15 cellular contexts compared by ENCODE assay signal in genomic region chr5:168324864-168325615, GRCh38. TPM values are rescaled to one million over a fixed set of nuclear protein-coding genes. Genes with fewer than 3 reads are reported as not detected.
DNase-seq lines count a peak whose midpoint lies in the region; ATAC-seq and TF ChIP-seq lines count a peak whose summit lies in the region.
"Had no signal": no experiment of that assay in that cellular context is flagged by ENCODE, and none has a peak within 500 bp of the region (broad histone marks: within the 10 kb centered on the region; RNA-seq: fewer than 3 reads in every experiment).

No MANE protein-coding gene starts in this region.

- H3K4me1 ChIP-seq in IMR-90 (ENCODE audit: control insufficient read depth, insufficient read depth, low read length): peaks cover 26% of the 10 kb centered on the region
- peaks cover 31% of the 10 kb centered on the region for H3K4me1 ChIP-seq in mammary epithelial cell (ENCODE audit: insufficient read depth, low read length)
- peaks cover 11% of the 10 kb centered on the region for H3K4me1 ChIP-seq in lower lobe of right lung

- BruUV-seq in IMR-90 (replicated peaks; lab: Mats Ljungman, UMichigan): no TSS peak
- BruUV-seq in mammary epithelial cell (replicated peaks; lab: Mats Ljungman, UMichigan): no TSS peak

- H3K18ac ChIP-seq in IMR-90 (ENCODE audit: low read depth, low read length): peak overlapping the region; percentile 42; the same call in 1 of the 2 replicates

- H2AK9ac ChIP-seq in IMR-90 (replicated peaks; ENCODE audit: low read depth, low read length, poor library complexity): peak overlapping the region; percentile 12

- H3K9ac ChIP-seq in IMR-90 (ENCODE audit: low read depth, low read length) (no peak overlapping the region), mammary epithelial cell (ENCODE audit: insufficient read depth, low read length) (no peak overlapping the region)

- H2BK120ac ChIP-seq in IMR-90 (ENCODE audit: low read depth, low read length): peak overlapping the region; percentile 70

- H4K20me1 ChIP-seq in IMR-90 (ENCODE audit: insufficient read depth, low read length) (no peaks in the 10 kb centered on the region), mammary epithelial cell (ENCODE audit: insufficient read depth, low read length) (no peaks in the 10 kb centered on the region)

- peak overlapping the region; percentile 1; the same call in 1 of the 2 replicates for H3K4ac ChIP-seq in IMR-90 (ENCODE audit: low read depth, low read length)

- H3K9me3 ChIP-seq in IMR-90 (ENCODE audit: control insufficient read depth, insufficient read depth, low read length) (no peaks in the 10 kb centered on the region), mammary epithelial cell (replicated peaks; ENCODE audit: insufficient read depth, low read length) (no peaks in the 10 kb centered on the region), lower lobe of right lung (no peaks in the 10 kb centered on the region)
- H3K9me3 ChIP-seq: thyroid gland had no signal

- H3K79me2 ChIP-seq in mammary epithelial cell (ENCODE audit: insufficient read depth, low read length): peaks cover 47% of the 10 kb centered on the region

- H3K36me3 ChIP-seq in IMR-90 (ENCODE audit: control insufficient read depth, insufficient read depth, low read length): no peaks in the 10 kb centered on the region
- H3K36me3 ChIP-seq in mammary epithelial cell (ENCODE audit: insufficient read depth, low read length): no peaks in the 10 kb centered on the region
- H3K36me3 ChIP-seq in lower lobe of right lung: no peaks in the 10 kb centered on the region
- H3K36me3 ChIP-seq: thyroid gland had no signal

- H2AK5ac ChIP-seq in IMR-90 (ENCODE audit: low read depth, low read length): peak overlapping the region; percentile 22

- no peak overlapping the region for H3K56ac ChIP-seq in IMR-90 (ENCODE audit: extremely low read depth, insufficient read depth, low read length)

- H2AFZ ChIP-seq in IMR-90 (replicated peaks; ENCODE audit: low read length, poor library complexity): no peak overlapping the region
- H2AFZ ChIP-seq in mammary epithelial cell (ENCODE audit: low read depth, low read length): no peak overlapping the region

- in situ Hi-C loops in IMR-90 (cut with MboI; ENCODE audit: low sequenced_read_pairs) (no loop called here), mammary epithelial cell (cut with MboI; ENCODE audit: low sequenced_read_pairs in 2 of 2) (no loop called here)

- H3K9me1 ChIP-seq in IMR-90 (ENCODE audit: insufficient read depth, low read length): peaks cover 20% of the 10 kb centered on the region

- H3K27me3 ChIP-seq in IMR-90 (ENCODE audit: control insufficient read depth, insufficient read depth, low read length) (no peaks in the 10 kb centered on the region), mammary epithelial cell (ENCODE audit: insufficient read depth, low read length) (no peaks in the 10 kb centered on the region), lower lobe of right lung (ENCODE audit: low read depth) (no peaks in the 10 kb centered on the region)
- H3K27me3 ChIP-seq: thyroid gland had no signal

- H3K79me1 ChIP-seq in IMR-90 (ENCODE audit: low read depth in 1 of 2, low read length in 2 of 2): peaks cover 14 to 29% of the 10 kb centered on the region in 2 experiments

- no peak overlapping the region for H4K8ac ChIP-seq in IMR-90 (ENCODE audit: low read depth in 2 of 2, low read length in 2 of 2)

- no peak for TF ChIP-seq CTCF in C4-2B (conservative IDR thresholded peaks at IDR 0.05)
- no peak for TF ChIP-seq CTCF in IMR-90 (conservative IDR thresholded peaks at IDR 0.05; ENCODE audit: low read depth, low read length)
- TF ChIP-seq CTCF in mammary epithelial cell (conservative IDR thresholded peaks at IDR 0.05 in 1 of 2, IDR thresholded peaks at IDR 0.05 in 1 of 2; ENCODE audit: extremely low read depth in 1 of 2, insufficient read depth in 1 of 2, low read depth in 1 of 2, low read length in 2 of 2): peak in 1 of 2 donors; percentile 5
- TF ChIP-seq CTCF in lower lobe of right lung (IDR thresholded peaks at IDR 0.05): no peak

- CTCF ChIA-PET in IMR-90 (lab: Yijun Ruan, JAX) (interaction anchor here (0.6 to 0.8 kb wide), 3 partner anchors 57 to 184 kb away, joined by 3 to 4 read pairs (median 3); no protein-coding TSS in a partner anchor), mammary epithelial cell (lab: Charles Lee; ENCODE audit: low non-redundant PET) (interaction anchor here (0.6 to 0.8 kb wide), 4 partner anchors 29 to 97 kb away, joined by 3 to 8 read pairs (median 4); partner anchors contain the start of gene WWC1)

- ATAC-seq in IMR-90 (ENCODE audit: low read depth) (peak; percentile 35; the same call in 1 of the 2 replicates), lower lobe of right lung (peak; percentile 48 to 59), GM21526 (IDR thresholded peaks at IDR 0.05; ENCODE audit: low FRiP score, unreplicated experiment) (no peak)

- peak overlapping the region; percentile 25; the same call in 1 of the 2 replicates for H4K5ac ChIP-seq in IMR-90 (ENCODE audit: low read depth, low read length)

- H3K23ac ChIP-seq in IMR-90 (ENCODE audit: low read depth, low read length): no peak overlapping the region

- H2BK15ac ChIP-seq in IMR-90 (ENCODE audit: low read depth, low read length): peak overlapping the region; percentile 0; the same call in 1 of the 3 replicates

- no peak overlapping the region for H2BK5ac ChIP-seq in IMR-90 (ENCODE audit: low read depth, low read length, poor library complexity, severe bottlenecking)

- TF ChIP-seq RAD21 in IMR-90 (IDR thresholded peaks at IDR 0.05; ENCODE audit: low read length): no peak

- no peak for TF ChIP-seq POLR2A in IMR-90 (IDR thresholded peaks at IDR 0.05; ENCODE audit: low read depth, low read length)

- 100% methylated on average over 1 of the region's 5 CpGs; no CpG with 5 or more reads in 1 of the 2 experiments for WGBS in IMR-90 (ENCODE audit: extremely low coverage in 2 of 2, insufficient read length in 1 of 2), 2 experiments
- 48% methylated on average over 4 of the region's 5 CpGs for WGBS in mammary epithelial cell (ENCODE audit: low coverage, missing lambda C conversion rate)

- no peak overlapping the region; the same call in 1 of the 2 replicates for H4K91ac ChIP-seq in IMR-90 (ENCODE audit: insufficient read depth, low read depth, low read length)

- intact Hi-C loops in IMR-90 (cut with micrococcal nuclease): no loop called here
- intact Hi-C loops in mammary epithelial cell (cut with micrococcal nuclease): loop anchor here (1.0 to 5.0 kb wide), 5 partner anchors 10 to 56 kb away; partner anchors contain the start of gene WWC1
- intact Hi-C loops in lower lobe of right lung (cut with DNase I): no loop called here

- peak overlapping the region; percentile 4; the same call in 1 of the 2 replicates for H2BK20ac ChIP-seq in IMR-90 (ENCODE audit: low read depth, low read length)

- dilution Hi-C loops in IMR-90 (cut with HindIII; ENCODE audit: low sequenced_read_pairs, unreplicated experiment) (no loop called here), mammary epithelial cell (cut with HindIII; ENCODE audit: low sequenced_read_pairs) (no loop called here)

- H3K4me2 ChIP-seq in IMR-90 (ENCODE audit: low read depth, low read length) (no peak overlapping the region), mammary epithelial cell (ENCODE audit: insufficient read depth, low read depth, low read length) (peak overlapping the region; percentile 57)

- no peak overlapping the region; the same call in 1 of the 2 replicates for H3K14ac ChIP-seq in IMR-90 (replicated peaks; ENCODE audit: low read depth, low read length)

- H3K4me3 ChIP-seq in IMR-90 (ENCODE audit: insufficient read depth, low read depth, low read length) (no peak overlapping the region), mammary epithelial cell (replicated peaks in 1 of 3; ENCODE audit: insufficient read depth in 1 of 3, low read depth in 2 of 3, low read length in 3 of 3) (no peak overlapping the region), lower lobe of right lung (no peak overlapping the region)
- H3K4me3 ChIP-seq: thyroid gland had no signal

- no peak for DNase-seq in IMR-90
- DNase-seq in mammary epithelial cell: peak; percentile 85
- DNase-seq in lower lobe of right lung: no peak
- no peak for DNase-seq in germinal center (ENCODE audit: low spot score)
- DNase-seq in stimulated activated naive CD4-positive, alpha-beta T cell treated with Interleukin-2 at 50 U/mL for 16 hours (lab: John Stamatoyannopoulos, UW): no peak
- no peak for DNase-seq in SHP77 treated with DMSO at 0.1 percent for 48 hours (lab: John Stamatoyannopoulos, UW)
- DNase-seq: activated CD8-positive, alpha-beta memory T cell treated with anti-CD3 and anti-CD28 coated beads for 24 hours; glutamatergic neuron; NCI-H1092 treated with DMSO at 0.1 percent for 48 hours; NCI-H82; retina; thyroid gland had no signal

- H3K27ac ChIP-seq in C4-2B: peak overlapping the region; percentile 69
- H3K27ac ChIP-seq in IMR-90 (ENCODE audit: insufficient read depth, low read length): no peak overlapping the region
- peak overlapping the region; percentile 53 for H3K27ac ChIP-seq in mammary epithelial cell (ENCODE audit: insufficient read depth, low read depth, low read length)
- no peak overlapping the region for H3K27ac ChIP-seq in lower lobe of right lung
- H3K27ac ChIP-seq: thyroid gland had no signal

- POLR2A ChIA-PET in IMR-90 (lab: Charles Lee; ENCODE audit: unreplicated experiment): no interaction called here

TF ChIP-seq in IMR-90, 13 proteins besides CTCF, POLR2A, EP300 and RAD21:
- 0 out of 2 replicates have a peak, but pooled peaks have one; percentile 40 for TF ChIP-seq MAFK (IDR thresholded peaks at IDR 0.05; ENCODE audit: low read depth, low read length)
- TF ChIP-seq RCOR1 (IDR thresholded peaks at IDR 0.05; ENCODE audit: insufficient replicate concordance, low read length): no peak

RNA-seq across cellular contexts. Expression of gene WWC1, which starts 33.6 kb away (rescaled TPM):
- total RNA-seq in IMR-90 (2012; rRNA removed): 9.1 and 10.3 TPM in 2 replicates
- 10.1 and 10.3 TPM in 2 replicates for polyA plus RNA-seq in IMR-90 (2012; rRNA removed)
- 6.8 TPM in 2 replicates for polyA plus RNA-seq in IMR-90 (2012; cell fraction: cytosol; rRNA removed)
- polyA plus RNA-seq in IMR-90 (2012; cell fraction: nucleus; rRNA removed; ENCODE audit: low replicate concordance): 5.9 and 8.3 TPM in 2 replicates
- total RNA-seq in mammary epithelial cell: 10 to 100 TPM; 17.8 to 32.0 TPM
- polyA plus RNA-seq in mammary epithelial cell: 14.0 TPM
- polyA minus RNA-seq in mammary epithelial cell: 78.6 TPM
- total RNA-seq in lower lobe of right lung: 61.9 TPM
- total RNA-seq: T-helper 1 cell treated with Interleukin-12 subunit alpha and Interleukin-12 subunit beta and Interleukin-4 antibody, amounts not matched to agents 30 ng/mL and 1 ng/mL, for 36 hours had no signal

Comparison
In these comparisons a context has a peak if more than half of its experiments do, and no peak if none do; other contexts are left out.
1. H3K27ac ChIP-seq: peak in C4-2B (single experiment) and mammary epithelial cell (single experiment); none in IMR-90 (single experiment) and lower lobe of right lung (single experiment).